ENCODE assay signal across 19 cellular contexts in the genomic region with DNA sequence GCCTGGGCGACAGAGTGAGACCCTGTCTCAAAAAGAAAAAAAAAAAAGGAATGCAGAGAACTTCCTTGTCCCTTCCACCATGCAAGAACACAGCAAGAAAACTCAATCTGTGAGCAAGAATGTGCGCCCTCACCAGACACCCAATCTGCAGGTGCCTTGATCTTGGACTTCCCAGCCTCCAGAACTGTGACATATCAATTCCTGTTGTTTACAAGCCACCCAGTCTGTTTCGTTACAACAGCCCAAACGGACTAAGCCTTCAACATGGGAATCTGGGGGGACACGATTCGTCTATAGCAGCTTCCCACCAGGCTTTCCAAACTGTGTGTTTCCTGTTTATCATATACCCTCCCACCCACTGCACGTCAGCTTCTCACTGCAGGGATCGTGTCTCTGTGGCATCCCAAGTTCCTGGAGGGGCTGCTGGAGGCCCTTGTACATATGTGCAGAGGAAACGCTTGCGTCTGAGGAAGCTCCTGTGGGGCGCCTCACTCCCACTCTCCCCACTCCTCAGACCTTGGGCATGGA. TPM values are rescaled to one million over a fixed set of nuclear protein-coding genes. Genes with fewer than 3 reads are reported as not detected.
DNase-seq lines count a peak whose midpoint lies in the region; ATAC-seq, FAIRE-seq and TF ChIP-seq lines count a peak whose summit lies in the region.
"Had no signal": no experiment of that assay in that cellular context is flagged by ENCODE, and none has a peak within 500 bp of the region (broad histone marks: within the 10 kb centered on the region; RNA-seq: fewer than 3 reads in every experiment).

No MANE protein-coding gene starts in this region.

- FAIRE-seq in bronchial epithelial cell (lab: Jason Lieb, UNC) = peak; percentile 80
- FAIRE-seq: A204.1 had no signal

- no peaks in the 10 kb centered on the region for H3K27me3 Mint-ChIP-seq in neural crest cell (ENCODE audit: low read depth)
- no peaks in the 10 kb centered on the region for H3K27me3 Mint-ChIP-seq in activated naive CD8-positive, alpha-beta T cell treated with anti-CD3 and anti-CD28 coated beads, Interleukin-2, amount 50 U/mL, for 24 hours
- H3K27me3 Mint-ChIP-seq: B cell; CD4-positive, CD25-positive, alpha-beta regulatory T cell had no signal

- H3K36me3 Mint-ChIP-seq in neural crest cell (ENCODE audit: low read depth) = no peaks in the 10 kb centered on the region
- no peaks in the 10 kb centered on the region for H3K36me3 Mint-ChIP-seq in activated naive CD8-positive, alpha-beta T cell treated with anti-CD3 and anti-CD28 coated beads, Interleukin-2, amount 50 U/mL, for 24 hours (ENCODE audit: low read depth)
- H3K36me3 Mint-ChIP-seq: CD4-positive, CD25-positive, alpha-beta regulatory T cell had no signal

- no peak for TF ChIP-seq POLR2A in gastrocnemius medialis (IDR thresholded peaks at IDR 0.05)

- H3K36me3 ChIP-seq in BLaER1 (no peaks in the 10 kb centered on the region), bronchial epithelial cell (ENCODE audit: control insufficient read depth, insufficient read depth, low read length) (no peaks in the 10 kb centered on the region), gastrocnemius medialis (no peaks in the 10 kb centered on the region)
- H3K36me3 ChIP-seq: MG63 had no signal

- in situ Hi-C loops in gastrocnemius medialis (cut with MboI; ENCODE audit: low sequenced_read_pairs in 4 of 4) (no loop called here), ACHN (cut with HindIII; ENCODE audit: low pct_ligation_motif_present, low pct_unique_long_range_greater_than_20kb, low sequenced_read_pairs) (no loop called here)

- no peaks in the 10 kb centered on the region for H3K27me3 ChIP-seq in BLaER1
- no peaks in the 10 kb centered on the region for H3K27me3 ChIP-seq in bronchial epithelial cell (ENCODE audit: control insufficient read depth, insufficient read depth, low read length)
- no peaks in the 10 kb centered on the region for H3K27me3 ChIP-seq in gastrocnemius medialis
- H3K27me3 ChIP-seq: MG63 had no signal

- H3K9me3 Mint-ChIP-seq in neural crest cell = no peaks in the 10 kb centered on the region
- no peaks in the 10 kb centered on the region for H3K9me3 Mint-ChIP-seq in activated naive CD8-positive, alpha-beta T cell treated with anti-CD3 and anti-CD28 coated beads, Interleukin-2, amount 50 U/mL, for 24 hours
- H3K9me3 Mint-ChIP-seq: CD4-positive, CD25-positive, alpha-beta regulatory T cell; H9; HFFc6 had no signal

- H3K27ac Mint-ChIP-seq in neural crest cell (ENCODE audit: unreplicated experiment) = peak overlapping the region; percentile 35
- H3K27ac Mint-ChIP-seq in activated naive CD8-positive, alpha-beta T cell treated with anti-CD3 and anti-CD28 coated beads, Interleukin-2, amount 50 U/mL, for 24 hours = no peak overlapping the region
- H3K27ac Mint-ChIP-seq: B cell, H9, HFFc6 had no signal

- peak overlapping the region; percentile 66 for H3K27ac ChIP-seq in BLaER1
- H3K27ac ChIP-seq in gastrocnemius medialis = peak overlapping the region in 3 of 4 donors; percentile 49 to 64 (median 63)
- H3K27ac ChIP-seq: GM23248 had no signal

- H4K20me1 ChIP-seq in BLaER1 = no peaks in the 10 kb centered on the region

- H3K4me3 Mint-ChIP-seq in neural crest cell = no peak overlapping the region
- H3K4me3 Mint-ChIP-seq in activated naive CD8-positive, alpha-beta T cell treated with anti-CD3 and anti-CD28 coated beads, Interleukin-2, amount 50 U/mL, for 24 hours = no peak overlapping the region
- H3K4me3 Mint-ChIP-seq: B cell, H9, HFFc6 had no signal

- no peak for TF ChIP-seq CTCF in bronchial epithelial cell (IDR thresholded peaks at IDR 0.05; ENCODE audit: insufficient read depth, low read length, severe bottlenecking)
- TF ChIP-seq CTCF in neural crest cell (conservative IDR thresholded peaks at IDR 0.05) = no peak
- TF ChIP-seq CTCF in gastrocnemius medialis (IDR thresholded peaks at IDR 0.05 in 4 of 5, conservative IDR thresholded peaks at IDR 0.05 in 1 of 5) = no peak

- H3K4me3 ChIP-seq in BLaER1 (no peak overlapping the region), bronchial epithelial cell (ENCODE audit: low read depth, low read length) (no peak overlapping the region), gastrocnemius medialis (no peak overlapping the region)
- H3K4me3 ChIP-seq: GM23248, MG63 had no signal

- H3K4me1 ChIP-seq in BLaER1 = peaks cover 12% of the 10 kb centered on the region
- H3K4me1 ChIP-seq in gastrocnemius medialis = peaks cover 11 to 16% of the 10 kb centered on the region in 2 donors

- peak in 1 of 2 donors; percentile 4 for ATAC-seq in gastrocnemius medialis
- ATAC-seq in esophagus mucosa = no peak
- ATAC-seq in activated naive CD8-positive, alpha-beta T cell treated with anti-CD3 and anti-CD28 coated beads, Interleukin-2, amount 50 U/mL, for 24 hours = no peak

- DNase-seq in bronchial epithelial cell (ENCODE audit: low read depth) (no peak), neural crest cell (ENCODE audit: low read depth, low spot score) (no peak), gastrocnemius medialis (no peak), ACHN (no peak)
- DNase-seq in activated naive CD8-positive, alpha-beta T cell treated with anti-CD3 and anti-CD28 coated beads, Interleukin-2, amount 50 U/mL, for 24 hours = no peak
- DNase-seq: CD4-positive, CD25-positive, alpha-beta regulatory T cell; EL; GM23248; H9; HFFc6; NCI-H1417; NCI-H1694 treated with DMSO at 0.1 percent for 48 hours had no signal

- peak overlapping the region; percentile 63; the same call in 1 of the 2 replicates for H3K9ac ChIP-seq in BLaER1
- H3K9ac ChIP-seq: GM23248 had no signal

- intact Hi-C loops in gastrocnemius medialis (cut with DNase I; ENCODE audit: low total_unique reads) = no loop called here

- peak overlapping the region; percentile 86 for H3K4me2 ChIP-seq in BLaER1

- H3K9me3 ChIP-seq in BLaER1 (no peaks in the 10 kb centered on the region), gastrocnemius medialis (no peaks in the 10 kb centered on the region)
- H3K9me3 ChIP-seq: MG63 had no signal

- no peaks in the 10 kb centered on the region for H3K4me1 Mint-ChIP-seq in neural crest cell
- no peaks in the 10 kb centered on the region for H3K4me1 Mint-ChIP-seq in activated naive CD8-positive, alpha-beta T cell treated with anti-CD3 and anti-CD28 coated beads, Interleukin-2, amount 50 U/mL, for 24 hours
- H3K4me1 Mint-ChIP-seq: B cell; CD4-positive, CD25-positive, alpha-beta regulatory T cell; H9 had no signal

RNA-seq across cellular contexts. Expression of gene PSMC3, which starts 11.0 kb away (rescaled TPM):
- total RNA-seq in bronchial epithelial cell = 141 and 143 TPM in 2 replicates
- 197 and 205 TPM in 2 replicates for total RNA-seq in neural crest cell
- 100 to 1,000 TPM; 243 to 350 (median 329) TPM for total RNA-seq in gastrocnemius medialis
- total RNA-seq in esophagus mucosa = 88.2 TPM

RNA-seq across cellular contexts. Expression of gene RAPSN, which starts 11.7 kb away (rescaled TPM):
- total RNA-seq in bronchial epithelial cell (0.26 and 0.64 TPM in 2 replicates), neural crest cell (0.16 and 0.50 TPM in 2 replicates), gastrocnemius medialis (10 to 100 TPM; 48.9 to 68.6 (median 59.4) TPM), esophagus mucosa (0.44 TPM)
- total RNA-seq: SK-MEL-5 had no signal

RNA-seq across cellular contexts. Expression of gene SLC39A13, which starts 28.9 kb away (rescaled TPM):
- total RNA-seq in bronchial epithelial cell = 12.3 and 18.2 TPM in 2 replicates
- 34.5 and 36.0 TPM in 2 replicates for total RNA-seq in neural crest cell
- 10 to 100 TPM; 16.8 to 48.9 (median 25.6) TPM for total RNA-seq in gastrocnemius medialis
- total RNA-seq in esophagus mucosa = 6.4 TPM

RNA-seq across cellular contexts. Expression of gene SPI1, which starts 58.9 kb away (rescaled TPM):
- total RNA-seq in bronchial epithelial cell (not detected in 2 replicates), neural crest cell (not detected in 2 replicates), gastrocnemius medialis (1 to 10 TPM in 3 of 4 donors, under 1 TPM in 1; 0.44 to 7.0 (median 4.2) TPM), esophagus mucosa (2.2 TPM)
- total RNA-seq: GM23248, H9, HFFc6, LHCN-M2, SK-MEL-5 had no signal

Comparison
In these comparisons a context has a peak if more than half of its experiments do, and no peak if none do; other contexts are left out.
1. RNA of gene RAPSN, which starts 11.7 kb away (total RNA-seq): 48.9 to 68.6 TPM in gastrocnemius medialis; 0.44 TPM in esophagus mucosa (single experiment), 0.26 to 0.64 TPM in bronchial epithelial cell and 0.16 to 0.50 TPM in neural crest cell; every median in the first group is over 10 times any median in the second.